ENCODE assay signal across 16 cellular contexts in the genomic region with DNA sequence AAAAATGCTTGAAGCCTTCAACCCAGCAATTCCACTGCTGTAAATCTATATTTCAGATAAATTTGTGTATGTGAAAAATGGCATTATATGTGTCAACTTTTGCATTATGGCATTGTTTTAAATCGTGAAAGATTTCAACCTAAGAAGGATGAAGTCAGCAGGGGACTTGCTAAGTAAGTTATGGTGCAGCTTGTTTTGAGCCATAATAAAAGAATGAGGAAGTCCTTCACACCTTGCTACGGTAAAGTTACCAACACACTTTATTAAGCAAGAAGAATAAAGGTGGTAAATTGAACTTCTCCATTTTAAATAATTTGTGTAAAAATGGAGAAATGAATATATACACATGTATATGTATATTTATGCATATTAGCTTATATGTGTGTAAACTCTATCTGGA.
DNase-seq lines count a peak whose midpoint lies in the region; ATAC-seq and TF ChIP-seq lines count a peak whose summit lies in the region.
"Had no signal": no experiment of that assay in that cellular context is flagged by ENCODE, and none has a peak within 500 bp of the region (broad histone marks: within the 10 kb centered on the region; RNA-seq: fewer than 3 reads in every experiment).

No MANE protein-coding gene starts in this region.

- DNase-seq in HFFc6 = no peak
- DNase-seq in SK-N-MC (ENCODE audit: low read depth, low spot score) = no peak
- peak; percentile 69 for DNase-seq in kidney tubule cell (ENCODE audit: low spot score)
- DNase-seq in RWPE1 (ENCODE audit: low spot score) = no peak
- DNase-seq in SHP77 treated with DMSO at 0.1 percent for 48 hours (lab: John Stamatoyannopoulos, UW) = no peak
- DNase-seq: ACHN; Calu3; CD4-positive, alpha-beta T cell; DMS 273 treated with DMSO at 0.1 percent for 48 hours; HCEC 1CT had no signal

- CTCF ChIA-PET in RWPE1 (lab: Yijun Ruan, JAX) = no interaction called here

- ATAC-seq in esophagus mucosa = peak; percentile 55
- ATAC-seq in GM21528 (IDR thresholded peaks at IDR 0.05; ENCODE audit: low FRiP score, unreplicated experiment) = no peak
- ATAC-seq in GM18502 (IDR thresholded peaks at IDR 0.05; ENCODE audit: poor library complexity, unreplicated experiment) = no peak
- ATAC-seq: GM12878 had no signal

- H3K27ac ChIP-seq in SK-N-MC = 0 out of 2 replicates have a peak overlapping the region, but pooled peaks have one; percentile 87
- no peak overlapping the region for H3K27ac ChIP-seq in RWPE1
- H3K27ac ChIP-seq: BLaER1 treated with 17β-estradiol and CSF1 and Interleukin-3, amounts not matched to agents 10 nM and 100 nM; HL-60 had no signal

- POLR2A ChIA-PET in RWPE1 (lab: Yijun Ruan, JAX; ENCODE audit: low non-redundant PET) = no interaction called here

- H3K27me3 Mint-ChIP-seq in HFFc6 (ENCODE audit: insufficient read depth) = no peaks in the 10 kb centered on the region
- H3K27me3 Mint-ChIP-seq: CD4-positive, alpha-beta T cell had no signal

- peaks cover 44% of the 10 kb centered on the region; the same call in 1 of the 2 replicates for H3K4me1 Mint-ChIP-seq in HFFc6 (ENCODE audit: low read depth)

- TF ChIP-seq CTCF in HFFc6 (IDR thresholded peaks at IDR 0.05) (no peak), RWPE1 (conservative IDR thresholded peaks at IDR 0.05; ENCODE audit: low read depth) (no peak)

- no peaks in the 10 kb centered on the region for H3K36me3 ChIP-seq in SK-N-MC (ENCODE audit: insufficient read depth, low read length)
- H3K36me3 ChIP-seq: BLaER1 treated with 17β-estradiol and CSF1 and Interleukin-3, amounts not matched to agents 10 nM and 100 nM had no signal

- H3K9me3 ChIP-seq in SK-N-MC (ENCODE audit: low read depth, low read length) = no peaks in the 10 kb centered on the region

- H3K27ac Mint-ChIP-seq in HFFc6 = peak overlapping the region; percentile 89; the same call in 1 of the 2 replicates
- H3K27ac Mint-ChIP-seq: CD4-positive, alpha-beta T cell had no signal

- no peak overlapping the region for H3K9ac ChIP-seq in SK-N-MC (ENCODE audit: insufficient read length)
- H3K9ac ChIP-seq: BLaER1 treated with 17β-estradiol and CSF1 and Interleukin-3, amounts not matched to agents 10 nM and 100 nM had no signal

- H3K9me3 Mint-ChIP-seq in HFFc6 = peaks cover 17% of the 10 kb centered on the region

- no peak overlapping the region for H3K4me3 ChIP-seq in SK-N-MC
- H3K4me3 ChIP-seq: BLaER1 treated with 17β-estradiol and CSF1 and Interleukin-3, amounts not matched to agents 10 nM and 100 nM; GM12878 had no signal

- H3K4me3 Mint-ChIP-seq in HFFc6 = no peak overlapping the region; the same call in 1 of the 2 replicates
- H3K4me3 Mint-ChIP-seq: CD4-positive, alpha-beta T cell had no signal

- H3K36me3 Mint-ChIP-seq in HFFc6 (ENCODE audit: low read depth) = peaks cover 17% of the 10 kb centered on the region
